ENCODE assay signal across 1 cellular context in genomic region chr2:227406177-227407031, GRCh38.
TF ChIP-seq lines count a peak whose summit lies in the region.

No MANE protein-coding gene starts in this region.

TF ChIP-seq in H1, 55 proteins besides CTCF, POLR2A, EP300 and RAD21:
- TF ChIP-seq TEAD4 (IDR thresholded peaks at IDR 0.05; ENCODE audit: low read depth, low read length) (peak; percentile 85; the same call in 1 of the 2 replicates), CREB1 (IDR thresholded peaks at IDR 0.05) (peak; percentile 72), YY1 (IDR thresholded peaks at IDR 0.05; ENCODE audit: low read depth, low read length) (no peak)
TF ChIP-seq in H1: peak in this region for 2.
